Comparison of ENCODE assay signal across 1 cellular context in genomic region chr6:28910901-28911680, GRCh38.
TF ChIP-seq lines count a peak whose summit lies in the region.

No MANE protein-coding gene starts in this region.

TF ChIP-seq in GM23338, 12 proteins besides CTCF, POLR2A, EP300 and RAD21 (continued from another document):
- no peak for TF ChIP-seq ZNF331 (CRISPR knock-in tag; IDR thresholded peaks at IDR 0.05; ENCODE audit: low read depth)
- TF ChIP-seq ZNF114 (CRISPR knock-in tag; IDR thresholded peaks at IDR 0.05): no peak
TF ChIP-seq in GM23338: peak in this region for 0.
